ENCODE assay signal across 13 cellular contexts in the genomic region with DNA sequence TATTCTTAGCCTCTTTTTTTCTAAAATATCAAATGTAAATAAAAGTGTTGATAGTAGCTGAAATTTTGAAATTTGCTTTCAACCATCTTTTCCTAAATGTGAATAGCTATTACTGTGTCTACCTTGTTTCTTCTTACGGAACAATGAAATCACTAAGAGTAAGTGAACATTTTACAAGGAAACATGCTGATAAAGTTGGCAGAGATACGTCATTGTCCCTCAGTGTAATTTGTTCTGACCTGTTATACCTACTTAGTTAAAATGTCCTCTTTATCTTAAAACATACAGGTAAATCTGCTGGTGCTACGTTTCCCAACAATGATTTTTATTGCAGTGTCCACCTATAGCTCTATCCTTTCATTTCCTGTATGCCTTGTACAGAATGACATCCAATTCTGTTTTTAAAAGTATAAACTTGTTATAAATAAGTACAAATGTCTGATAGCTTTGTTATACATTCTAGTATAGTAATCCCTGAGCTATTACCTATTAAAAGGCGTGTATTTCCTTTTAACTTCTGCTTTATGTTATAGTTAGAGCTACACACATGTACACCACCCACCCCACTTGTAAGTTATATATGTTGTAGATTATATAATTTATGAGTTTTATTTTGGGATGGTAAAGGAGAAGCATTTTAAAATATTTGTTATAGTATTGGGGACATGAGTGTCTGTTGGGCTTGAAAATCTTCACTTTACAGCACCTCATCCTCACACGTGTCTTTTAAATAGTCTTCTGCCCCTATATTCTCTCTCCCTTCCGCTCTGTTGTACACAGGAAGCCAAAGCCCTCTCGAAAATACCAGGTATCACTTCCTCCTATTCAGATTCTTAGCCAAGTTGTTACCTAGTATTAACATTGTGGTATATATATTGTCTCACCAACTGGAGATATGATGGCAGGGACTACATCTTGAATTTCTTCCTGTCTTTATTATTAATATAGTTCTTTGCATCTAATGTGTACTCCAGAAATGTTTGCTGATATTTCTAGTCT. TPM values are rescaled to one million over a fixed set of nuclear protein-coding genes. Genes with fewer than 3 reads are reported as not detected.
DNase-seq lines count a peak whose midpoint lies in the region; ATAC-seq, FAIRE-seq and TF ChIP-seq lines count a peak whose summit lies in the region.
"Had no signal": no experiment of that assay in that cellular context is flagged by ENCODE, and none has a peak within 500 bp of the region (broad histone marks: within the 10 kb centered on the region; RNA-seq: fewer than 3 reads in every experiment).

No MANE protein-coding gene starts in this region.

- no peak overlapping the region for H3K4me3 Mint-ChIP-seq in naive thymus-derived CD4-positive, alpha-beta T cell
- H3K4me3 Mint-ChIP-seq: CD14-positive monocyte had no signal

- no peak overlapping the region for H3K18ac ChIP-seq in mesendoderm (ENCODE audit: low read length)

- H4K5ac ChIP-seq in mesendoderm (ENCODE audit: low read length), result no peak overlapping the region

- peaks cover 57 to 78% (median 72%) of the 10 kb centered on the region in 5 donors for H3K27me3 Mint-ChIP-seq in naive thymus-derived CD4-positive, alpha-beta T cell

- H3K4me3 ChIP-seq in mesendoderm (ENCODE audit: low read length), result no peak overlapping the region
- H3K4me3 ChIP-seq in naive thymus-derived CD4-positive, alpha-beta T cell (ENCODE audit: low read length), result no peak overlapping the region

- H3K27ac ChIP-seq in mesendoderm (ENCODE audit: low read depth, low read length), result no peak overlapping the region
- H3K27ac ChIP-seq in naive thymus-derived CD4-positive, alpha-beta T cell (ENCODE audit: low read depth, low read length), result no peak overlapping the region

- H3K27me3 ChIP-seq in mesendoderm (ENCODE audit: insufficient read depth, low read length, poor library complexity), result no peaks in the 10 kb centered on the region
- H3K27me3 ChIP-seq in naive thymus-derived CD4-positive, alpha-beta T cell (ENCODE audit: control insufficient read depth in 2 of 2, insufficient read depth in 2 of 2, low read length in 2 of 2), result peaks cover 0 to 15% of the 10 kb centered on the region in 2 donors

- no peak overlapping the region for H3K4me2 ChIP-seq in mesendoderm (ENCODE audit: low read length)

- ATAC-seq in GM19463 (IDR thresholded peaks at IDR 0.05; ENCODE audit: unreplicated experiment), result peak; percentile 99
- peak; percentile 99 for ATAC-seq in HG02981 (IDR thresholded peaks at IDR 0.05; ENCODE audit: unreplicated experiment)
- no peak for ATAC-seq in naive thymus-derived CD4-positive, alpha-beta T cell
- ATAC-seq: HCT116 had no signal

- DNase-seq in GM12891 (ENCODE audit: insufficient read length, low spot score), result no peak
- DNase-seq in NOMO-1 (lab: John Stamatoyannopoulos, UW; ENCODE audit: unreplicated experiment in 2 of 2), result peak; percentile 61 to 86
- no peak for DNase-seq in mesendoderm
- no peak for DNase-seq in COLO829 (ENCODE audit: low spot score)
- DNase-seq in naive thymus-derived CD4-positive, alpha-beta T cell, result no peak
- no peak for DNase-seq in DMS 273 treated with DMSO at 0.1 percent for 48 hours (lab: John Stamatoyannopoulos, UW)
- DNase-seq: activated naive CD4-positive, alpha-beta T cell treated with anti-CD3 and anti-CD28 coated beads, Interleukin-2, amount 50 U/mL, for 16 hours; islet precursor cell; NCI-H2029 treated with DMSO at 0.1 percent for 48 hours had no signal

- WGBS in mesendoderm (ENCODE audit: extremely low coverage, insufficient coverage, low lambda C conversion rate), result no CpG with 5 or more reads among the region's 7 CpGs

- H3K56ac ChIP-seq in mesendoderm (ENCODE audit: low read length), result no peak overlapping the region

- H2BK120ac ChIP-seq in mesendoderm (ENCODE audit: low read depth, low read length), result no peak overlapping the region

- peak; percentile 60 for FAIRE-seq in GM12891 (lab: Jason Lieb, UNC)

- no peaks in the 10 kb centered on the region for H3K36me3 ChIP-seq in mesendoderm (ENCODE audit: control insufficient read depth, insufficient read depth, low read length)
- no peaks in the 10 kb centered on the region for H3K36me3 ChIP-seq in naive thymus-derived CD4-positive, alpha-beta T cell (ENCODE audit: control insufficient read depth in 2 of 3, insufficient read depth in 3 of 3, low read length in 3 of 3)

- H3K79me1 ChIP-seq in mesendoderm (ENCODE audit: low read length), result peaks cover 7% of the 10 kb centered on the region

- no peak overlapping the region for H3K27ac Mint-ChIP-seq in naive thymus-derived CD4-positive, alpha-beta T cell
- H3K27ac Mint-ChIP-seq: CD14-positive monocyte had no signal

- no peaks in the 10 kb centered on the region for H3K4me1 ChIP-seq in mesendoderm (ENCODE audit: control insufficient read depth, low read depth, low read length)
- no peaks in the 10 kb centered on the region for H3K4me1 ChIP-seq in naive thymus-derived CD4-positive, alpha-beta T cell (ENCODE audit: control insufficient read depth in 2 of 2, insufficient read depth in 2 of 2, low read length in 2 of 2)

- no peak overlapping the region for H4K8ac ChIP-seq in mesendoderm (ENCODE audit: low read depth, low read length)

- H3K9me3 ChIP-seq in naive thymus-derived CD4-positive, alpha-beta T cell (ENCODE audit: control insufficient read depth in 2 of 3, low read length in 3 of 3), result no peaks in the 10 kb centered on the region

- H2AK5ac ChIP-seq in mesendoderm (ENCODE audit: low read length), result no peak overlapping the region

- peaks cover 0 to 3% (median 0%) of the 10 kb centered on the region in 11 donors for H3K9me3 Mint-ChIP-seq in naive thymus-derived CD4-positive, alpha-beta T cell
- H3K9me3 Mint-ChIP-seq: CD14-positive monocyte had no signal

- H3K36me3 Mint-ChIP-seq in naive thymus-derived CD4-positive, alpha-beta T cell, result peaks cover 0 to 3% (median 0%) of the 10 kb centered on the region in 5 donors
- H3K36me3 Mint-ChIP-seq: CD14-positive monocyte had no signal

- H3K79me2 ChIP-seq in mesendoderm (ENCODE audit: control insufficient read depth, insufficient read depth, low read length), result peaks cover 5% of the 10 kb centered on the region

- TF ChIP-seq POLR2A in GM12891 (IDR thresholded peaks at IDR 0.05; ENCODE audit: low read depth, low read length), result no peak

- H2BK5ac ChIP-seq in mesendoderm (ENCODE audit: low read length), result no peak overlapping the region

- H3K4ac ChIP-seq in mesendoderm (ENCODE audit: low read depth, low read length), result no peak overlapping the region

- no peak overlapping the region for H3K9ac ChIP-seq in mesendoderm (ENCODE audit: low read length)

- H3K4me1 Mint-ChIP-seq in naive thymus-derived CD4-positive, alpha-beta T cell, result peaks cover 0 to 3% (median 0%) of the 10 kb centered on the region in 7 donors

- CTCF ChIA-PET in naive thymus-derived CD4-positive, alpha-beta T cell (lab: Charles Lee), result no interaction called here

- H3K23ac ChIP-seq in mesendoderm (ENCODE audit: low read length), result no peak overlapping the region

- POLR2A ChIA-PET in naive thymus-derived CD4-positive, alpha-beta T cell (lab: Charles Lee), result no interaction called here

- intact Hi-C loops in naive thymus-derived CD4-positive, alpha-beta T cell (cut with micrococcal nuclease), result no loop called here

- no peak overlapping the region for H2BK15ac ChIP-seq in mesendoderm (replicated peaks; ENCODE audit: low read depth)

TF ChIP-seq in GM12891, 5 proteins besides CTCF, POLR2A, EP300 and RAD21:
- TF ChIP-seq SPI1 (IDR thresholded peaks at IDR 0.05; ENCODE audit: low read depth, low read length), result peak; percentile 97
- TF ChIP-seq POU2F2 (IDR thresholded peaks at IDR 0.05; ENCODE audit: low read depth, low read length), result no peak
- no peak for TF ChIP-seq TAF1 (IDR thresholded peaks at IDR 0.05; ENCODE audit: low read depth, low read length)
- TF ChIP-seq PAX5 (IDR thresholded peaks at IDR 0.05; ENCODE audit: insufficient read depth, low read length, severe bottlenecking), result no peak

RNA-seq across cellular contexts. Expression of a gene that starts 25.2 kb away (rescaled TPM):
- polyA plus RNA-seq in GM12891 (2012; ENCODE audit: low read depth, missing spikeins), result 5.3 TPM
- 54.6 TPM for polyA plus RNA-seq in mesendoderm (2013, experiment 1 of 2)
- 50.2 TPM for polyA plus RNA-seq in mesendoderm (2013, experiment 2 of 2)
- total RNA-seq in naive thymus-derived CD4-positive, alpha-beta T cell, result 1 to 10 TPM in 1 of 5 experiments, under 1 TPM in 4; 0.02 to 1.3 (median 0.24) TPM
- not detected for polyA plus RNA-seq in naive thymus-derived CD4-positive, alpha-beta T cell

Comparison
In these comparisons a context has a peak if more than half of its experiments do, and no peak if none do; other contexts are left out.
1. DNase-seq: peak in NOMO-1 (2 of 2); none in GM12891 (single experiment), mesendoderm (single experiment), COLO829 (single experiment), naive thymus-derived CD4-positive, alpha-beta T cell (0 of 9) and DMS 273 treated with DMSO at 0.1 percent for 48 hours (single experiment).